In the genomic region with DNA sequence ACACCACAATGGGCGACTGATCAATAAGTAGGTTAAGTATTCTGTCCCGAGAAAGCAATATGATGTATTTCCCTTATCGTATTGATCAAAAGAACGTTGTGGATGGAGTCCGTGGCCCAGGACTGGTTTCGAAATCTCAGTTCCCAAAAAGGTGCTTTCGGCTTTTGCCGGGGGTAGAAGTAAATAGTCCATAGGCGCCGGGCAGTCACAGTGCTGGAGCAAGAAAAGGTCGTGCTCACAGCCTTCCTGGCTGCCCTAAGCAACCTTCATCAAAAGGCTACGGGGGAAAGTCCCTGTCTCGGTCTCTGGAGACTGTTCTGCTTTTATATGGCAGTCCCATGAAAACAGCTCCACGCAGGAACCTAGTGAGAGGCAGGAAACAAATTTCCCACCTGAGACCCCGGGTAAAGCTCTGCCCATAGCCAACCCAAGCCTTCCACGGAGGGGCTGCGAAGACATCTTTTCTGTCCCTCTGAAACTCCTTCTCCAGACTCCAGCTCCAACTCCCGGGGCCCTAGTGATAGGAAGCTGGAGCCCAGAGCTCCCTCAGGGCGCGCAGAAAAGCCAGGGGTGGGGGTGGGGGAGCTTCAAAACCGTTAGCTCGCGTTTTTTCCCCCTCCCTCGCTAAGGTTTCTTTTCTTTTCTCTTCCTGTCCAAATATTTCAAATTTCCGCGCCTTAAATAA, we compare ENCODE assay signal across 8 cellular contexts. TPM values are rescaled to one million over a fixed set of nuclear protein-coding genes. Genes with fewer than 3 reads are reported as not detected.
DNase-seq lines count a peak whose midpoint lies in the region; ATAC-seq, FAIRE-seq and TF ChIP-seq lines count a peak whose summit lies in the region.

No MANE protein-coding gene starts in this region.

- no peaks in the 10 kb centered on the region for H3K36me3 ChIP-seq in body of pancreas (replicated peaks in 1 of 2; ENCODE audit: insufficient read depth in 1 of 2, low read depth in 2 of 2)

- WGBS in body of pancreas, 2 donors: 1 to 3% methylated on average over 25 to 26 of the region's 26 CpGs

- H3K9me3 ChIP-seq in body of pancreas: no peaks in the 10 kb centered on the region

- peak in 1 of 3 donors; percentile 3 for TF ChIP-seq POLR2A in body of pancreas (IDR thresholded peaks at IDR 0.05)

- peak overlapping the region; percentile 83 to 94 for H3K4me3 ChIP-seq in body of pancreas

- peak overlapping the region; percentile 11 to 97 (median 90) for H3K27ac ChIP-seq in body of pancreas

- peaks cover 9% of the 10 kb centered on the region for H3K4me1 ChIP-seq in body of pancreas

- DNase-seq in ELF-1 (ENCODE audit: low read depth, low spot score) (peak; percentile 65), HK-2 (ENCODE audit: unreplicated experiment) (peak; percentile 68), RCC 7860 (ENCODE audit: low spot score) (peak; percentile 69), body of pancreas (peak in 2 of 4 donors; percentile 39), iPS-NIHi7 (ENCODE audit: extremely low spot score) (peak; percentile 16), cerebellum (ENCODE audit: low spot score) (no peak)
- DNase-seq in stimulated activated CD8-positive, alpha-beta memory T cell treated with anti-CD3 and anti-CD28 coated beads, Interleukin-4, amount 100 ng/mL, for 48 hours: peak; percentile 37

- peak; percentile 35 for FAIRE-seq in RCC 7860 (lab: Jason Lieb, UNC)

- H3K27me3 ChIP-seq in body of pancreas: no peaks in the 10 kb centered on the region

- TF ChIP-seq CTCF in body of pancreas (IDR thresholded peaks at IDR 0.05): no peak

- intact Hi-C loops in body of pancreas (cut with DNase I): no loop called here

- ATAC-seq in GM21367 (IDR thresholded peaks at IDR 0.05; ENCODE audit: unreplicated experiment) (peak; percentile 55), body of pancreas (peak; percentile 36)

RNA-seq across cellular contexts. Expression of a gene that starts 7.0 kb away (rescaled TPM):
- total RNA-seq in body of pancreas (10 to 100 TPM in 1 of 2 donors, 1 to 10 TPM in 1; 7.6 to 11.9 TPM), cerebellum (6.2 TPM)

RNA-seq across cellular contexts. Expression of a gene that starts 17.0 kb away (rescaled TPM):
- total RNA-seq in body of pancreas: 10 to 100 TPM; 17.8 to 27.5 TPM
- total RNA-seq in cerebellum: 30.0 TPM
